14 cellular contexts compared by ENCODE assay signal in genomic region chr9:99050292-99050911, GRCh38. TPM values are rescaled to one million over a fixed set of nuclear protein-coding genes. Genes with fewer than 3 reads are reported as not detected.
DNase-seq lines count a peak whose midpoint lies in the region; ATAC-seq and TF ChIP-seq lines count a peak whose summit lies in the region.
"Had no signal": no experiment of that assay in that cellular context is flagged by ENCODE, and none has a peak within 500 bp of the region (broad histone marks: within the 10 kb centered on the region; RNA-seq: fewer than 3 reads in every experiment).

No MANE protein-coding gene starts in this region.

- no peak for TF ChIP-seq CTCF in mammary epithelial cell (conservative IDR thresholded peaks at IDR 0.05 in 1 of 2, IDR thresholded peaks at IDR 0.05 in 1 of 2; ENCODE audit: extremely low read depth in 1 of 2, insufficient read depth in 1 of 2, low read depth in 1 of 2, low read length in 2 of 2)
- TF ChIP-seq CTCF in MCF 10A (IDR thresholded peaks at IDR 0.05; ENCODE audit: unreplicated experiment): no peak

- BruUV-seq in mammary epithelial cell (replicated peaks; lab: Mats Ljungman, UMichigan) (no TSS peak), MCF 10A (replicated peaks; lab: Mats Ljungman, UMichigan) (no TSS peak)

- POLR2A ChIA-PET in MCF 10A (lab: Yijun Ruan, JAX): no interaction called here

- H3K27me3 ChIP-seq in mammary epithelial cell (ENCODE audit: insufficient read depth, low read length) (no peaks in the 10 kb centered on the region), subcutaneous abdominal adipose tissue (ENCODE audit: control insufficient read depth in 5 of 5, insufficient read depth in 4 of 5, low read length in 5 of 5) (no peaks in the 10 kb centered on the region)
- H3K27me3 ChIP-seq: gastroesophageal sphincter had no signal

- no peak overlapping the region for H2AFZ ChIP-seq in mammary epithelial cell (ENCODE audit: low read depth, low read length)

- no peaks in the 10 kb centered on the region for H3K79me2 ChIP-seq in mammary epithelial cell (ENCODE audit: insufficient read depth, low read length)

- CTCF ChIA-PET in mammary epithelial cell (lab: Charles Lee; ENCODE audit: low non-redundant PET) (no interaction called here), MCF 10A (lab: Yijun Ruan, JAX) (interaction anchor here (0.6 to 1.2 kb wide), 2 partner anchors 16 to 54 kb away, joined by 3 read pairs; no protein-coding TSS in a partner anchor)

- H3K9ac ChIP-seq in mammary epithelial cell (ENCODE audit: insufficient read depth, low read length) (no peak overlapping the region), subcutaneous abdominal adipose tissue (ENCODE audit: low read length in 5 of 5) (no peak overlapping the region)

- H3K9me3 Mint-ChIP-seq in MCF 10A (ENCODE audit: unreplicated experiment): peaks cover 3% of the 10 kb centered on the region

- H3K4me2 ChIP-seq in mammary epithelial cell (ENCODE audit: insufficient read depth, low read depth, low read length): no peak overlapping the region

- H3K36me3 Mint-ChIP-seq in MCF 10A (ENCODE audit: insufficient read depth, unreplicated experiment): no peaks in the 10 kb centered on the region

- H3K27ac Mint-ChIP-seq in MCF 10A (ENCODE audit: low read depth, unreplicated experiment): no peak overlapping the region
- H3K27ac Mint-ChIP-seq: activated CD8-positive, alpha-beta memory T cell treated with anti-CD3 and anti-CD28 coated beads, Interleukin-2, amount 10 ng/mL, durations not matched to agents 7 days and 5 days; H9 had no signal

- H3K4me1 ChIP-seq in mammary epithelial cell (ENCODE audit: insufficient read depth, low read length): peaks cover 11% of the 10 kb centered on the region
- H3K4me1 ChIP-seq in subcutaneous abdominal adipose tissue (ENCODE audit: control insufficient read depth in 5 of 5, insufficient read depth in 5 of 5, low read length in 5 of 5): peaks cover 0 to 2% (median 0%) of the 10 kb centered on the region in 5 donors

- H3K27me3 Mint-ChIP-seq in MCF 10A (ENCODE audit: insufficient read depth, unreplicated experiment): no peaks in the 10 kb centered on the region
- H3K27me3 Mint-ChIP-seq: activated CD8-positive, alpha-beta memory T cell treated with anti-CD3 and anti-CD28 coated beads, Interleukin-2, amount 10 ng/mL, durations not matched to agents 7 days and 5 days had no signal

- 88% methylated on average over 6 of the region's 10 CpGs for WGBS in mammary epithelial cell (ENCODE audit: low coverage, missing lambda C conversion rate)

- H3K4me3 ChIP-seq in mammary epithelial cell (replicated peaks in 1 of 3; ENCODE audit: insufficient read depth in 1 of 3, low read depth in 2 of 3, low read length in 3 of 3) (no peak overlapping the region), subcutaneous abdominal adipose tissue (ENCODE audit: low read depth in 1 of 5, low read length in 5 of 5) (no peak overlapping the region)
- H3K4me3 ChIP-seq: gastroesophageal sphincter had no signal

- H3K4me3 Mint-ChIP-seq in MCF 10A (ENCODE audit: unreplicated experiment): no peak overlapping the region
- H3K4me3 Mint-ChIP-seq: activated CD8-positive, alpha-beta memory T cell treated with anti-CD3 and anti-CD28 coated beads, Interleukin-2, amount 10 ng/mL, durations not matched to agents 7 days and 5 days; H9 had no signal

- H3K27ac ChIP-seq in mammary epithelial cell (ENCODE audit: insufficient read depth, low read depth, low read length) (no peak overlapping the region), subcutaneous abdominal adipose tissue (ENCODE audit: low read depth, low read length) (peak overlapping the region; percentile 23)

- ATAC-seq in GM19395 (IDR thresholded peaks at IDR 0.05; ENCODE audit: unreplicated experiment): no peak
- no peak for ATAC-seq in HG02588 (IDR thresholded peaks at IDR 0.05; ENCODE audit: unreplicated experiment)
- ATAC-seq: activated CD8-positive, alpha-beta memory T cell treated with anti-CD3 and anti-CD28 coated beads, Interleukin-2, amount 10 ng/mL, durations not matched to agents 7 days and 5 days; gastroesophageal sphincter had no signal

- H3K9me3 ChIP-seq in mammary epithelial cell (replicated peaks; ENCODE audit: insufficient read depth, low read length) (no peaks in the 10 kb centered on the region), subcutaneous abdominal adipose tissue (ENCODE audit: control insufficient read depth in 5 of 5, low read length in 5 of 5) (no peaks in the 10 kb centered on the region)
- H3K9me3 ChIP-seq: gastroesophageal sphincter had no signal

- H3K36me3 ChIP-seq in mammary epithelial cell (ENCODE audit: insufficient read depth, low read length) (no peaks in the 10 kb centered on the region), subcutaneous abdominal adipose tissue (ENCODE audit: control insufficient read depth in 5 of 5, insufficient read depth in 5 of 5, low read length in 5 of 5) (peaks cover 13 to 99% (median 97%) of the 10 kb centered on the region in 5 donors)

- H4K20me1 ChIP-seq in mammary epithelial cell (ENCODE audit: insufficient read depth, low read length): no peaks in the 10 kb centered on the region

- H3K4me1 Mint-ChIP-seq in MCF 10A (ENCODE audit: insufficient read depth, unreplicated experiment): no peaks in the 10 kb centered on the region

- dilution Hi-C loops in mammary epithelial cell (cut with HindIII; ENCODE audit: low sequenced_read_pairs): no loop called here

- in situ Hi-C loops in mammary epithelial cell (cut with MboI; ENCODE audit: low sequenced_read_pairs in 2 of 2): no loop called here

- peak; percentile 31 for DNase-seq in mammary epithelial cell
- no peak for DNase-seq in MCF 10A (ENCODE audit: unreplicated experiment)
- DNase-seq in RKO (ENCODE audit: low spot score): peak; percentile 19
- DNase-seq in iris pigment epithelial cell (ENCODE audit: low read depth): peak; percentile 69
- no peak for DNase-seq in NCI-H82 (lab: John Stamatoyannopoulos, UW)
- DNase-seq: activated CD8-positive, alpha-beta memory T cell treated with anti-CD3 and anti-CD28 coated beads, Interleukin-2, amount 10 ng/mL, durations not matched to agents 7 days and 5 days; DMS79; H9; NCI-H1417 treated with DMSO at 0.1 percent for 48 hours; T-helper 9 cell had no signal

- intact Hi-C loops in mammary epithelial cell (cut with micrococcal nuclease): no loop called here
- intact Hi-C loops in MCF 10A (cut with micrococcal nuclease): no loop called here

RNA-seq across cellular contexts. Expression of gene TGFBR1, which starts 54.5 kb away (rescaled TPM):
- total RNA-seq in mammary epithelial cell: 100 to 1,000 TPM in 1 of 2 donors, 10 to 100 TPM in 1; 48.2 to 102 TPM
- polyA plus RNA-seq in mammary epithelial cell: 20.5 TPM
- polyA minus RNA-seq in mammary epithelial cell: 107 TPM
- total RNA-seq in MCF 10A (2022): 27.6 and 29.4 TPM in 2 replicates

Comparison
In these comparisons a context has a peak if more than half of its experiments do, and no peak if none do; other contexts are left out.
1. DNase-seq: peak in mammary epithelial cell (single experiment), RKO (single experiment) and iris pigment epithelial cell (single experiment); none in MCF 10A (single experiment) and NCI-H82 (single experiment).